22 cellular contexts compared by ENCODE assay signal in genomic region chr6:127160484-127160883, GRCh38. TPM values are rescaled to one million over a fixed set of nuclear protein-coding genes. Genes with fewer than 3 reads are reported as not detected.
DNase-seq lines count a peak whose midpoint lies in the region; ATAC-seq, FAIRE-seq and TF ChIP-seq lines count a peak whose summit lies in the region.
"Had no signal": no experiment of that assay in that cellular context is flagged by ENCODE, and none has a peak within 500 bp of the region (broad histone marks: within the 10 kb centered on the region; RNA-seq: fewer than 3 reads in every experiment).

No MANE protein-coding gene starts in this region.

- H2BK12ac ChIP-seq in mesenchymal stem cell (ENCODE audit: low read length in 2 of 2): no peak overlapping the region

- no peak overlapping the region for H3K27ac ChIP-seq in GM23338 (ENCODE audit: low read depth)
- no peak overlapping the region for H3K27ac ChIP-seq in Karpas-422 (ENCODE audit: low read length)
- H3K27ac ChIP-seq in GM12878 (ENCODE audit: control insufficient read depth, insufficient read depth): no peak overlapping the region
- H3K27ac ChIP-seq in mesenchymal stem cell (ENCODE audit: low read length, poor library complexity, severe bottlenecking): no peak overlapping the region
- H3K27ac ChIP-seq in upper lobe of right lung: no peak overlapping the region
- H3K27ac ChIP-seq: C4-2B had no signal

- no peak overlapping the region for H2AK5ac ChIP-seq in mesenchymal stem cell (ENCODE audit: low read length, severe bottlenecking)

- no peak for TF ChIP-seq CTCF in GM23338 (conservative IDR thresholded peaks at IDR 0.05; ENCODE audit: low read depth in 2 of 2)
- TF ChIP-seq CTCF in GM12878 (IDR thresholded peaks at IDR 0.05 in 2 of 3, conservative IDR thresholded peaks at IDR 0.05 in 1 of 3; ENCODE audit: control insufficient read depth in 2 of 3, extremely low read depth in 1 of 3, insufficient read depth in 1 of 3, low read depth in 3 of 3, low read length in 3 of 3): no peak
- TF ChIP-seq CTCF in upper lobe of right lung (IDR thresholded peaks at IDR 0.05): no peak

- 23% methylated on average over 1 of the region's 1 CpG for WGBS in GM12878 (ENCODE audit: insufficient coverage, insufficient replicate concordance, low lambda C conversion rate, missing lambda C conversion rate)
- 83% methylated on average over 1 of the region's 1 CpG for WGBS in mesenchymal stem cell

- H4K8ac ChIP-seq in mesenchymal stem cell (ENCODE audit: low read length): no peak overlapping the region

- H3K79me2 ChIP-seq in GM23338 (replicated peaks; ENCODE audit: insufficient read depth) (no peaks in the 10 kb centered on the region), Karpas-422 (ENCODE audit: low read length) (no peaks in the 10 kb centered on the region), GM12878 (ENCODE audit: control insufficient read depth, insufficient read depth, low read length) (no peaks in the 10 kb centered on the region)

- CTCF ChIA-PET in GM12878 (lab: Yijun Ruan, JAX): interaction anchor here (0.6 kb wide), 1 partner anchor 583 kb away, joined by 3 read pairs; no protein-coding TSS in a partner anchor

- peak overlapping the region; percentile 7 for H2BK15ac ChIP-seq in mesenchymal stem cell (ENCODE audit: low read depth, poor library complexity, severe bottlenecking)

- no peak for FAIRE-seq in GM12878 (lab: Jason Lieb, UNC)
- FAIRE-seq: GM12892, H1 had no signal

- no peaks in the 10 kb centered on the region for H3K27me3 Mint-ChIP-seq in GM23338 (ENCODE audit: insufficient read depth, low read depth, poor library complexity)
- H3K27me3 Mint-ChIP-seq: CD4-positive, CD25-positive, alpha-beta regulatory T cell had no signal

- BruUV-seq in GM12878 (replicated peaks; lab: Mats Ljungman, UMichigan): no TSS peak

- H3K14ac ChIP-seq in mesenchymal stem cell (ENCODE audit: low read length in 2 of 2): no peak overlapping the region

- no peak overlapping the region for H3K18ac ChIP-seq in mesenchymal stem cell (ENCODE audit: low read depth in 1 of 2, low read length in 2 of 2)

- in situ Hi-C loops in GM12878 (cut with MboI): no loop called here

- SMC1A ChIA-PET in GM12878 (lab: Charles Lee; ENCODE audit: uncharacterized antibody, unreplicated experiment): no interaction called here

- H2BK5ac ChIP-seq in mesenchymal stem cell (ENCODE audit: low read depth, low read length, poor library complexity, severe bottlenecking): no peak overlapping the region

- no peaks in the 10 kb centered on the region for H3K9me2 ChIP-seq in GM23338 (ENCODE audit: insufficient read depth)
- H3K9me2 ChIP-seq in Karpas-422 (replicated peaks; ENCODE audit: insufficient read depth, low read length): no peaks in the 10 kb centered on the region

- no peaks in the 10 kb centered on the region for H3K9me3 ChIP-seq in Karpas-422 (ENCODE audit: low read length)
- H3K9me3 ChIP-seq in GM12878 (replicated peaks; ENCODE audit: control insufficient read depth, insufficient read depth, low read length): no peaks in the 10 kb centered on the region
- no peaks in the 10 kb centered on the region for H3K9me3 ChIP-seq in mesenchymal stem cell (ENCODE audit: control insufficient read depth, low read length)
- H3K9me3 ChIP-seq in upper lobe of right lung: no peaks in the 10 kb centered on the region
- H3K9me3 ChIP-seq: Caco-2 had no signal

- no peak overlapping the region; the same call in 2 of the 3 replicates for H3K4me3 Mint-ChIP-seq in GM23338
- H3K4me3 Mint-ChIP-seq: CD4-positive, CD25-positive, alpha-beta regulatory T cell; CD8-positive, alpha-beta T cell; H9 had no signal

- H3K4ac ChIP-seq in mesenchymal stem cell (ENCODE audit: low read depth in 1 of 2, low read length in 2 of 2): no peak overlapping the region

- RAD21 ChIA-PET in GM12878 (lab: Charles Lee; ENCODE audit: unreplicated experiment): no interaction called here

- H3K79me1 ChIP-seq in mesenchymal stem cell (replicated peaks; ENCODE audit: low read length, poor library complexity, severe bottlenecking): no peaks in the 10 kb centered on the region

- POLR2A ChIA-PET in GM12878 (lab: Charles Lee): no interaction called here

- TF ChIP-seq EP300 in GM12878 (IDR thresholded peaks at IDR 0.05; ENCODE audit: borderline replicate concordance in 1 of 2, control insufficient read depth in 1 of 2, low read depth in 2 of 2, low read length in 2 of 2): no peak

- H3K9ac ChIP-seq in Karpas-422 (ENCODE audit: low read length) (no peak overlapping the region), GM12878 (ENCODE audit: control insufficient read depth, insufficient read depth, low read length) (no peak overlapping the region), mesenchymal stem cell (ENCODE audit: low read length) (no peak overlapping the region)

- H3K36me3 Mint-ChIP-seq in GM23338 (ENCODE audit: low read depth): no peaks in the 10 kb centered on the region
- H3K36me3 Mint-ChIP-seq: CD4-positive, CD25-positive, alpha-beta regulatory T cell; CD8-positive, alpha-beta T cell had no signal

- TF ChIP-seq RAD21 in GM12878 (IDR thresholded peaks at IDR 0.05; ENCODE audit: insufficient read depth, low read depth, low read length): no peak

- no peaks in the 10 kb centered on the region for H3F3A ChIP-seq in GM23338 (replicated peaks; ENCODE audit: low read depth)

- DNase-seq in GM23338 (ENCODE audit: low spot score) (peak; percentile 25), Karpas-422 (peak; percentile 43), GM12878 (ENCODE audit: low read depth, low spot score) (no peak), mesenchymal stem cell (no peak), upper lobe of right lung (no peak), SKM-1 (lab: John Stamatoyannopoulos, UW; ENCODE audit: unreplicated experiment) (no peak), Right ventricle myocardium inferior (ENCODE audit: missing footprints) (no peak)
- DNase-seq: Caco-2; CD4-positive, CD25-positive, alpha-beta regulatory T cell; CD8-positive, alpha-beta T cell; DMS53; DMS79 treated with DMSO at 0.1 percent for 48 hours; GF-D8; H9 had no signal

- no peaks in the 10 kb centered on the region for H3K36me3 ChIP-seq in GM23338 (ENCODE audit: insufficient read depth)
- no peaks in the 10 kb centered on the region for H3K36me3 ChIP-seq in Karpas-422 (ENCODE audit: insufficient read depth, low read length)
- H3K36me3 ChIP-seq in GM12878 (ENCODE audit: control insufficient read depth in 2 of 2, insufficient read depth in 2 of 2, low read length in 1 of 2): no peaks in the 10 kb centered on the region
- H3K36me3 ChIP-seq in mesenchymal stem cell (ENCODE audit: control insufficient read depth in 1 of 2, insufficient read depth in 2 of 2, low read depth in 1 of 2, low read length in 2 of 2): no peaks in the 10 kb centered on the region
- no peaks in the 10 kb centered on the region for H3K36me3 ChIP-seq in upper lobe of right lung

- no peaks in the 10 kb centered on the region for H4K20me1 ChIP-seq in GM23338 (replicated peaks; ENCODE audit: insufficient read depth)
- no peaks in the 10 kb centered on the region for H4K20me1 ChIP-seq in Karpas-422 (ENCODE audit: insufficient read depth, low read depth, low read length)
- H4K20me1 ChIP-seq in GM12878 (ENCODE audit: control insufficient read depth, insufficient read depth): no peaks in the 10 kb centered on the region

- peaks cover 26% of the 10 kb centered on the region for H3K4me1 ChIP-seq in GM23338 (ENCODE audit: insufficient read depth)
- no peaks in the 10 kb centered on the region for H3K4me1 ChIP-seq in Karpas-422 (ENCODE audit: low read length)
- no peaks in the 10 kb centered on the region for H3K4me1 ChIP-seq in GM12878 (ENCODE audit: control insufficient read depth, insufficient read depth, low read length)
- no peaks in the 10 kb centered on the region for H3K4me1 ChIP-seq in mesenchymal stem cell (ENCODE audit: control insufficient read depth, insufficient read depth, low read depth, low read length)
- no peaks in the 10 kb centered on the region for H3K4me1 ChIP-seq in upper lobe of right lung
- H3K4me1 ChIP-seq: Caco-2 had no signal

- TF ChIP-seq POLR2A in GM12878 (IDR thresholded peaks at IDR 0.05; ENCODE audit: low read depth, low read length): no peak

- H3K4me3 ChIP-seq in GM23338 (no peak overlapping the region), Karpas-422 (ENCODE audit: low read length) (no peak overlapping the region), GM12878 (no peak overlapping the region), mesenchymal stem cell (ENCODE audit: insufficient read depth in 1 of 2, low read depth in 1 of 2, low read length in 2 of 2) (no peak overlapping the region), upper lobe of right lung (no peak overlapping the region)

- no peak for ATAC-seq in GM23338
- no peak for ATAC-seq in GM12878
- no peak for ATAC-seq in upper lobe of right lung
- ATAC-seq in Right ventricle myocardium inferior: no peak
- ATAC-seq: CD8-positive, alpha-beta T cell; HCT116 had no signal

- peaks cover 30% of the 10 kb centered on the region for H3K4me1 Mint-ChIP-seq in GM23338
- H3K4me1 Mint-ChIP-seq: CD4-positive, CD25-positive, alpha-beta regulatory T cell had no signal

- no peak overlapping the region for H2BK120ac ChIP-seq in mesenchymal stem cell (ENCODE audit: low read depth, low read length)

- no peak overlapping the region for H2AFZ ChIP-seq in GM23338
- no peak overlapping the region for H2AFZ ChIP-seq in Karpas-422 (ENCODE audit: low read length)
- H2AFZ ChIP-seq in GM12878 (ENCODE audit: control insufficient read depth, low read depth, low read length): no peak overlapping the region
- no peak overlapping the region for H2AFZ ChIP-seq in mesenchymal stem cell (ENCODE audit: low read depth, low read length)

- H3K23ac ChIP-seq in mesenchymal stem cell (ENCODE audit: low read length in 2 of 2): no peak overlapping the region

- no peaks in the 10 kb centered on the region for H3K9me3 Mint-ChIP-seq in GM23338
- H3K9me3 Mint-ChIP-seq: CD8-positive, alpha-beta T cell; H9 had no signal

- H3K4me2 ChIP-seq in GM23338 (no peak overlapping the region), Karpas-422 (ENCODE audit: low read depth, low read length, poor library complexity, severe bottlenecking) (no peak overlapping the region), GM12878 (ENCODE audit: control insufficient read depth, insufficient read depth) (no peak overlapping the region), mesenchymal stem cell (ENCODE audit: low read length, poor library complexity, severe bottlenecking) (no peak overlapping the region)

- no peak overlapping the region for H4K91ac ChIP-seq in mesenchymal stem cell (ENCODE audit: low read length)

- intact Hi-C loops in GM12878 (cut with micrococcal nuclease; ENCODE audit: unreplicated experiment): no loop called here
- intact Hi-C loops in upper lobe of right lung (cut with DNase I): no loop called here
- intact Hi-C loops in Right ventricle myocardium inferior (cut with DNase I): no loop called here

- no peaks in the 10 kb centered on the region for H3K27me3 ChIP-seq in GM23338 (ENCODE audit: insufficient read depth)
- no peaks in the 10 kb centered on the region for H3K27me3 ChIP-seq in Karpas-422 (ENCODE audit: low read length)
- no peaks in the 10 kb centered on the region; a peak in 1 of 4 replicates for H3K27me3 ChIP-seq in GM12878 (replicated peaks in 1 of 2; ENCODE audit: control insufficient read depth in 2 of 2, insufficient read depth in 2 of 2, low read length in 1 of 2)
- no peaks in the 10 kb centered on the region for H3K27me3 ChIP-seq in mesenchymal stem cell (ENCODE audit: control insufficient read depth in 1 of 2, insufficient read depth in 1 of 2, low read length in 2 of 2)
- no peaks in the 10 kb centered on the region for H3K27me3 ChIP-seq in upper lobe of right lung

- H3K27ac Mint-ChIP-seq in GM23338: no peak overlapping the region
- H3K27ac Mint-ChIP-seq: CD4-positive, CD25-positive, alpha-beta regulatory T cell; CD8-positive, alpha-beta T cell had no signal

RNA-seq across cellular contexts. Expression of gene RSPO3, which starts 42.0 kb away (rescaled TPM):
- not detected in 2 replicates for total RNA-seq in GM23338 (2014; rRNA removed; shearing (Covaris generic))
- polyA plus RNA-seq in GM23338 (2016; fragmentation: Nextera tagmentation; extraction: Ambion mirVana): 0.30 TPM in 1 of 2 replicates, not detected in the other
- not detected in 2 replicates for total RNA-seq in Karpas-422 (2014; rRNA removed; shearing (Covaris generic); ENCODE audit: low replicate concordance)
- not detected in 2 replicates for total RNA-seq in GM12878 (2013; cell fraction: nucleolus; rRNA removed)
- total RNA-seq in GM12878 (2014; rRNA removed): not detected in 2 replicates
- total RNA-seq in GM12878 (2014; rRNA removed; fragmentation: Illumina TruSeq; extraction: Trizol): not detected in 2 replicates
- not detected in 2 replicates for total RNA-seq in GM12878 (2021)
- polyA plus RNA-seq in GM12878 (2011; ENCODE audit: low read depth): not detected
- polyA plus RNA-seq in GM12878 (2011; rRNA removed): not detected in 2 replicates
- not detected in 2 replicates for polyA plus RNA-seq in GM12878 (2011; cell fraction: cytosol; rRNA removed)
- polyA plus RNA-seq in GM12878 (2011; cell fraction: nucleus; rRNA removed): not detected in 2 replicates
- not detected in 2 replicates for polyA plus RNA-seq in GM12878 (2012)
- polyA plus RNA-seq in GM12878 (2014; fragmentation: Illumina TruSeq; extraction: Trizol): 0.11 TPM in 1 of 2 replicates, not detected in the other
- not detected for polyA plus RNA-seq in GM12878 (2014; fragmentation: Nextera tagmentation; extraction: Ambion mirVana)
- not detected in 2 replicates for polyA plus RNA-seq in GM12878 (2014; rRNA removed)
- polyA plus RNA-seq in GM12878 (2016; fragmentation: Nextera tagmentation; extraction: Ambion mirVana): under 1 TPM in 1 of 2 experiments, not detected in 1; 0.16 TPM
- polyA minus RNA-seq in GM12878 (2011; rRNA and poly(A)+ RNA removed): not detected in 2 replicates
- not detected in 2 replicates for polyA minus RNA-seq in GM12878 (2011; cell fraction: cytosol; rRNA and poly(A)+ RNA removed)
- polyA minus RNA-seq in GM12878 (2011; cell fraction: nucleus; rRNA and poly(A)+ RNA removed): not detected in 2 replicates
- 2.1 TPM for polyA plus RNA-seq in mesenchymal stem cell (2013, experiment 1 of 2)
- polyA plus RNA-seq in mesenchymal stem cell (2013, experiment 2 of 2): 2.4 TPM
- total RNA-seq in upper lobe of right lung: 6.2 TPM
- total RNA-seq in Right ventricle myocardium inferior: 0.92 TPM
- total RNA-seq: A172; CD4-positive, CD25-positive, alpha-beta regulatory T cell; CD8-positive, alpha-beta T cell; Daoy; G401; H1; H9 had no signal
- polyA plus RNA-seq: BJ; CD4-positive, CD25-positive, alpha-beta regulatory T cell; H1 had no signal

Comparison
In these comparisons a context has a peak if more than half of its experiments do, and no peak if none do; other contexts are left out.
1. DNase-seq: peak in GM23338 (single experiment) and Karpas-422 (single experiment); none in GM12878 (single experiment), mesenchymal stem cell (single experiment), upper lobe of right lung (single experiment), SKM-1 (single experiment) and Right ventricle myocardium inferior (single experiment).